3 cellular contexts compared by ENCODE assay signal in the genomic region with DNA sequence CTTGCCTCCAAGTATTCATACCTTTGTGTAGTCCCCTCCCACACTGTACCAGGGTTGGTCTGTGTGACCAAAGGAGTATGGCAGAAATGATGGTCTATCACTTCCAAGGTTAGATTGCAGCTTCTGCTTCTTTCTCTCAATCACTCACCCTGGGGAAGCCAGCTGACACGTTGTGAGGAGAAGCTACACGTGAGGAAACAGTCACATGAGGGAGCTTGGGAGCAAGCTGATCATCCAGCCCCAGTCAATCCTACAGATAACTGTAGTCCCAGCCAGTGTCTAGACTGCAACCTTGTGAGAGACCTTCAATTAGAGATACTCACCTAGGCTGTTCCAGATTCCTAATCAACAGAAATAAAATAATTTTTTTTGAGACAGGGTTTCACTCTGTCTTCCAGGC.
TF ChIP-seq lines count a peak whose summit lies in the region.

No MANE protein-coding gene starts in this region.

TF ChIP-seq in A549, 52 proteins besides CTCF, POLR2A, EP300 and RAD21:
- TF ChIP-seq USF2 (IDR thresholded peaks at IDR 0.05): peak; percentile 32; the same call in 1 of the 2 replicates
- no peak for TF ChIP-seq ZSCAN20 (CRISPR knock-in tag; IDR thresholded peaks at IDR 0.05)

TF ChIP-seq in IMR-90, 13 proteins besides CTCF, POLR2A, EP300 and RAD21:
- no peak for TF ChIP-seq MAFK (IDR thresholded peaks at IDR 0.05; ENCODE audit: low read depth, low read length)
- TF ChIP-seq USF2 (IDR thresholded peaks at IDR 0.05; ENCODE audit: low read depth, low read length): peak; percentile 37; the same call in 1 of the 2 replicates
TF ChIP-seq in IMR-90: peak in this region for 1.

TF ChIP-seq in K562, 482 proteins besides CTCF, POLR2A, EP300 and RAD21:
- TF ChIP-seq USF2 (CRISPR knock-in tag; IDR thresholded peaks at IDR 0.05) (peak; percentile 40), RAD51 (IDR thresholded peaks at IDR 0.05; ENCODE audit: borderline replicate concordance, low read depth) (peak; percentile 44; the same call in 1 of the 2 replicates), MTF1 (CRISPR knock-in tag; IDR thresholded peaks at IDR 0.05; ENCODE audit: borderline replicate concordance) (no peak), USF1 (CRISPR knock-in tag; IDR thresholded peaks at IDR 0.05) (peak; percentile 82), NFIC (IDR thresholded peaks at IDR 0.05) (no peak), BHLHE40 (IDR thresholded peaks at IDR 0.05; ENCODE audit: low read length) (peak; percentile 67), GTF2E2 (tag; IDR thresholded peaks at IDR 0.05) (no peak)
